In genomic region chr2:197673142-197673541, GRCh38 we compare ENCODE assay signal across 1 cellular context.
A peak's percentile ranks its signal among the peaks of the same experiment; 100 is the strongest.
TF ChIP-seq lines count a peak whose summit lies in the region.

No MANE protein-coding gene starts in this region.

TF ChIP-seq in HepG2, 621 proteins besides CTCF, POLR2A, EP300 and RAD21:
- TF ChIP-seq HOXA3 (CRISPR knock-in tag; IDR thresholded peaks at IDR 0.05) (no peak), HNF1B (CRISPR knock-in tag; IDR thresholded peaks at IDR 0.05) (no peak), ELF4 (CRISPR knock-in tag; IDR thresholded peaks at IDR 0.05; ENCODE audit: borderline replicate concordance) (peak; percentile 38; the same call in 1 of the 2 replicates), PRDM15 (CRISPR knock-in tag; IDR thresholded peaks at IDR 0.05) (peak; percentile 92), SALL1 (CRISPR knock-in tag; IDR thresholded peaks at IDR 0.05) (peak; percentile 43; the same call in 1 of the 2 replicates), XRCC5 (optimal IDR thresholded peaks at IDR 0.05; ENCODE audit: low read length) (peak; percentile 41), ZNF788 (CRISPR knock-in tag; IDR thresholded peaks at IDR 0.05; ENCODE audit: borderline replicate concordance) (0 out of 2 replicates have a peak, but pooled peaks have one; percentile 30), ZNF101 (CRISPR knock-in tag; IDR thresholded peaks at IDR 0.05; ENCODE audit: borderline replicate concordance, low read depth) (no peak)
TF ChIP-seq in HepG2: peak in this region for 5.
